8 cellular contexts compared by ENCODE assay signal in genomic region chr17:75455896-75456416, GRCh38. TPM values are rescaled to one million over a fixed set of nuclear protein-coding genes. Genes with fewer than 3 reads are reported as not detected.
DNase-seq lines count a peak whose midpoint lies in the region; ATAC-seq and TF ChIP-seq lines count a peak whose summit lies in the region.

No MANE protein-coding gene starts in this region.

- CTCF ChIA-PET in CD8-positive, alpha-beta memory T cell (lab: Charles Lee) = interaction anchor here (0.8 to 2.1 kb wide), 11 partner anchors 8 to 342 kb away, joined by 3 to 13 read pairs (median 3); partner anchors contain the start of genes MRPS7, SMIM5 and TSEN54
- CTCF ChIA-PET in activated B cell treated with CpG ODN at 0.5 μM for 24 hours (lab: Charles Lee) = interaction anchor here (0.7 to 1.5 kb wide), 6 partner anchors 44 to 325 kb away, joined by 3 to 6 read pairs (median 4); partner anchors contain the start of genes NT5C, SLC25A19 and TSEN54

- peaks cover 22% of the 10 kb centered on the region for H3K4me1 ChIP-seq in CD8-positive, alpha-beta memory T cell (ENCODE audit: insufficient read depth, low read length)

- peak overlapping the region; percentile 87 for H3K27ac ChIP-seq in CD8-positive, alpha-beta memory T cell (ENCODE audit: low read depth, low read length)
- peak overlapping the region; percentile 25 to 97 (median 89) for H3K27ac ChIP-seq in skin epidermis

- no peak for DNase-seq in CD8-positive, alpha-beta memory T cell
- DNase-seq in HFF-Myc (ENCODE audit: extremely low read depth, low read depth) = no peak
- DNase-seq in activated B cell treated with CpG ODN at 0.5 μM for 24 hours = no peak
- DNase-seq in left cardiac atrium = peak; percentile 50
- no peak for DNase-seq in T-helper 9 cell

- peaks cover 30 to 47% (median 33%) of the 10 kb centered on the region in 3 donors for H3K4me1 Mint-ChIP-seq in CD8-positive, alpha-beta memory T cell
- H3K4me1 Mint-ChIP-seq in activated B cell treated with CpG ODN at 0.5 μM for 24 hours = peaks cover 41% of the 10 kb centered on the region

- peaks cover 0 to 2% of the 10 kb centered on the region in 2 donors for H3K27me3 Mint-ChIP-seq in CD8-positive, alpha-beta memory T cell
- H3K27me3 Mint-ChIP-seq in activated B cell treated with CpG ODN at 0.5 μM for 24 hours = no peaks in the 10 kb centered on the region

- H3K9me3 ChIP-seq in CD8-positive, alpha-beta memory T cell (ENCODE audit: low read length) = no peaks in the 10 kb centered on the region

- TF ChIP-seq CTCF in HFF-Myc (IDR thresholded peaks at IDR 0.05; ENCODE audit: low read depth, low read length, missing control alignments) (no peak), activated B cell treated with CpG ODN at 0.5 μM for 24 hours (IDR thresholded peaks at IDR 0.05) (no peak)

- ATAC-seq in activated B cell treated with CpG ODN at 0.5 μM for 24 hours (ENCODE audit: low read depth) (peak; percentile 22), left cardiac atrium (peak; percentile 29 to 35), HG03025 (IDR thresholded peaks at IDR 0.05; ENCODE audit: low FRiP score, unreplicated experiment) (no peak), GM18870 (IDR thresholded peaks at IDR 0.05; ENCODE audit: unreplicated experiment) (no peak)

- H3K4me3 Mint-ChIP-seq in CD8-positive, alpha-beta memory T cell = peak overlapping the region; percentile 92 to 99 (median 94)
- H3K4me3 Mint-ChIP-seq in activated B cell treated with CpG ODN at 0.5 μM for 24 hours = peak overlapping the region; percentile 91

- no peaks in the 10 kb centered on the region for H3K36me3 ChIP-seq in CD8-positive, alpha-beta memory T cell (ENCODE audit: insufficient read depth, low read length)

- peaks cover 0 to 10% (median 1%) of the 10 kb centered on the region in 3 donors for H3K36me3 Mint-ChIP-seq in CD8-positive, alpha-beta memory T cell
- H3K36me3 Mint-ChIP-seq in activated B cell treated with CpG ODN at 0.5 μM for 24 hours (ENCODE audit: low read depth) = peaks cover 1% of the 10 kb centered on the region

- POLR2A ChIA-PET in CD8-positive, alpha-beta memory T cell (lab: Charles Lee) = interaction anchor here (0.6 to 2.6 kb wide), 12 partner anchors 23 to 399 kb away, joined by 3 to 14 read pairs (median 5); partner anchors contain the start of genes GGA3, LLGL2, MRPS7 and SLC25A19
- POLR2A ChIA-PET in activated B cell treated with CpG ODN at 0.5 μM for 24 hours (lab: Charles Lee) = interaction anchor here (0.5 to 2.5 kb wide), 29 partner anchors 8 to 1174 kb away, joined by 3 to 18 read pairs (median 4); partner anchors contain the start of genes ARMC7, FDXR, GGA3 and GRB2

- no peaks in the 10 kb centered on the region for H3K27me3 ChIP-seq in CD8-positive, alpha-beta memory T cell (ENCODE audit: insufficient read depth, low read length, poor library complexity, severe bottlenecking)

- intact Hi-C loops in activated B cell treated with CpG ODN at 0.5 μM for 24 hours (cut with micrococcal nuclease) (loop anchor here (1.0 to 2.0 kb wide), 5 partner anchors 51 to 583 kb away; partner anchors contain the start of genes GRB2, LLGL2, SLC25A19 and TSEN54), left cardiac atrium (cut with DNase I) (loop anchor here in 1 of 2 donors (10.0 kb wide), 1 partner anchor 59 kb away; the partner anchor contains the start of genes CASKIN2 and TSEN54)

- peak overlapping the region; percentile 65 to 98 (median 94) for H3K27ac Mint-ChIP-seq in CD8-positive, alpha-beta memory T cell
- H3K27ac Mint-ChIP-seq in activated B cell treated with CpG ODN at 0.5 μM for 24 hours = peak overlapping the region; percentile 88

- no peaks in the 10 kb centered on the region for H3K9me3 Mint-ChIP-seq in CD8-positive, alpha-beta memory T cell
- no peaks in the 10 kb centered on the region for H3K9me3 Mint-ChIP-seq in activated B cell treated with CpG ODN at 0.5 μM for 24 hours

- peak overlapping the region; percentile 98 for H3K4me3 ChIP-seq in CD8-positive, alpha-beta memory T cell (ENCODE audit: low read length)
- H3K4me3 ChIP-seq in HFF-Myc (replicated peaks; ENCODE audit: low read depth, low read length) = peak overlapping the region; percentile 68
- peak overlapping the region; percentile 70 to 94 (median 83) for H3K4me3 ChIP-seq in skin epidermis

RNA-seq across cellular contexts. Expression of gene TMEM94, which starts 0.5 kb away (rescaled TPM):
- 10 to 100 TPM; 63.3 to 66.0 TPM for total RNA-seq in CD8-positive, alpha-beta memory T cell
- 18.8 TPM for polyA plus RNA-seq in CD8-positive, alpha-beta memory T cell
- 80.3 and 86.6 TPM in 2 replicates for total RNA-seq in activated B cell treated with CpG ODN at 0.5 μM for 24 hours
- total RNA-seq in left cardiac atrium = 10 to 100 TPM; 46.0 to 47.2 TPM

RNA-seq across cellular contexts. Expression of gene GRB2, which starts 50.5 kb away (rescaled TPM):
- 100 to 1,000 TPM; 180 to 189 TPM for total RNA-seq in CD8-positive, alpha-beta memory T cell
- 158 TPM for polyA plus RNA-seq in CD8-positive, alpha-beta memory T cell
- total RNA-seq in activated B cell treated with CpG ODN at 0.5 μM for 24 hours (307 and 320 TPM in 2 replicates), left cardiac atrium (100 to 1,000 TPM in 1 of 2 donors, 10 to 100 TPM in 1; 90.3 to 110 TPM)

RNA-seq across cellular contexts. Expression of gene CASKIN2, which starts 59.4 kb away (rescaled TPM):
- 10 to 100 TPM in 1 of 2 experiments, 1 to 10 TPM in 1; 6.9 to 11.1 TPM for total RNA-seq in CD8-positive, alpha-beta memory T cell
- polyA plus RNA-seq in CD8-positive, alpha-beta memory T cell = 0.15 TPM
- total RNA-seq in activated B cell treated with CpG ODN at 0.5 μM for 24 hours = 1.2 and 1.4 TPM in 2 replicates
- 10 to 100 TPM; 37.7 to 60.2 TPM for total RNA-seq in left cardiac atrium

Comparison
In these comparisons a context has a peak if more than half of its experiments do, and no peak if none do; other contexts are left out.
1. ATAC-seq: peak in activated B cell treated with CpG ODN at 0.5 μM for 24 hours (single experiment) and left cardiac atrium (2 of 2); none in HG03025 (single experiment) and GM18870 (single experiment).
2. Peak in every context shown above with its lines, with median percentiles within 50 percentile points of each other: H3K4me3 ChIP-seq.